10 cellular contexts compared by ENCODE assay signal in genomic region chr7:97685952-97686351, GRCh38. TPM values are rescaled to one million over a fixed set of nuclear protein-coding genes. Genes with fewer than 3 reads are reported as not detected.
"Had no signal": no experiment of that assay in that cellular context is flagged by ENCODE, and none has a peak within 500 bp of the region (broad histone marks: within the 10 kb centered on the region; RNA-seq: fewer than 3 reads in every experiment).

No MANE protein-coding gene starts in this region.

- H2AFZ ChIP-seq: GM23248, GM23338 had no signal

- H3K27ac ChIP-seq: GM23248 had no signal

- H3K36me3 ChIP-seq: HAP-1 had no signal

- H3K9me3 ChIP-seq: HAP-1 had no signal

- H3K4me2 ChIP-seq: GM23338 had no signal

- DNase-seq: GM23248, GOT3, H7, H9, HCEC 1CT, HFFc6 had no signal

- ATAC-seq: GM23338, HCT116 had no signal

- H3K4me3 ChIP-seq: GM23248, GM23338, HAP-1 had no signal

- H3K4me1 ChIP-seq: HAP-1 had no signal

- H3K9ac ChIP-seq: GM23248 had no signal

- FAIRE-seq: H54 had no signal

RNA-seq across cellular contexts. Expression of gene TAC1, which starts 45.9 kb away (rescaled TPM):
- total RNA-seq: GM23248, HFFc6 had no signal
- polyA plus RNA-seq: GM23248 had no signal
